Comparison of ENCODE assay signal across 1 cellular context in the genomic region with DNA sequence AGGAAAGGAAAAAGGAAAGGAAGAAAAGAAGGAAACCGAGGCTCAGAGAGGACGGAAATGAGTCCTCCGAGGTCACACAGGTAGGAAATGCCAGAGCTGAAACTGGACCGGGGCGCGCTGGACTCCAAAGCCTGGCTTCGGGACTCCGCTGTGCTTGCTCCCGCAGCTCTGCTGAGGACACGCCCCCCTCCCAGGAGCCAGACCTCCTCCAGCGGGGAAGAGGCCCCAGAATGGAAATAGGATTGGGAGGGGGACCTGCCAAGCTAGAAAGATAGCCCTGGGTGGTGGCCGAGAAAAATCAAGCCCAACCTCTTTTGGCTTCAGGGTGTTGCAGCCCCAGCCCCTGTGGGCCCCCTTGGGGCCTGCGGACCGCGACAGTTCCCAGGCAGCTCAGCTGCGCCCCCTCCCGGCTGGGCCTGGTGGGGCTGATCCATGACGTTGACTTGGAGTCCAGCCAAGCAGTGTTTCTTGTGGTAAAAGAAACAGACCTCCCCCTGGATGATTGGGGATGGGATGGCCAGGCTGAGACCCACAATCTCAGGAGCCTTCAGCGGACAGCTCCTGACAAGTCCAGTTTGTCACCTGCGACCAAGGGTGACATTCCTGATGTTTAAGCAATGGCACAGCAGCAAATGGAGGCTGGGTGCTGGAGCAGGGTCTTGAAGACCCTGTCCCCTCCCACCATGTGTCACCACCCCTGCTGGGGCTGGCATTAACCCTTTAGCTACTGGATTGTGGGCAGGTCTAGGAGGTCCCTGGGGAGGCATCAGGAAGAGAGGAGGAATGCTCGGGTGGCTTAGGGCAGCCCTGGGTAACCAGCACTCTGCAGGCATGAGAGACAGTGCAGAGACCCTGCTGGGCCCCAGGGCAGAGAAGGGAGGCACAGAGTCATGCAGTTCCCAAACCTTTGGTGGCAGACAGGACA.
TF ChIP-seq lines count a peak whose summit lies in the region.

No MANE protein-coding gene starts in this region.

TF ChIP-seq in K562, 482 proteins besides CTCF, POLR2A, EP300 and RAD21 (continued from another document):
- TF ChIP-seq, protein P1, sequence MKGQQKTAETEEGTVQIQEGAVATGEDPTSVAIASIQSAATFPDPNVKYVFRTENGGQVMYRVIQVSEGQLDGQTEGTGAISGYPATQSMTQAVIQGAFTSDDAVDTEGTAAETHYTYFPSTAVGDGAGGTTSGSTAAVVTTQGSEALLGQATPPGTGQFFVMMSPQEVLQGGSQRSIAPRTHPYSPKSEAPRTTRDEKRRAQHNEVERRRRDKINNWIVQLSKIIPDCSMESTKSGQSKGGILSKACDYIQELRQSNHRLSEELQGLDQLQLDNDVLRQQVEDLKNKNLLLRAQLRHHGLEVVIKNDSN (CRISPR knock-in tag; IDR thresholded peaks at IDR 0.05): 0 out of 2 replicates have a peak, but pooled peaks have one; percentile 11
- no peak for TF ChIP-seq RFX1 (IDR thresholded peaks at IDR 0.05)
